Comparison of ENCODE assay signal across 21 cellular contexts in the genomic region with DNA sequence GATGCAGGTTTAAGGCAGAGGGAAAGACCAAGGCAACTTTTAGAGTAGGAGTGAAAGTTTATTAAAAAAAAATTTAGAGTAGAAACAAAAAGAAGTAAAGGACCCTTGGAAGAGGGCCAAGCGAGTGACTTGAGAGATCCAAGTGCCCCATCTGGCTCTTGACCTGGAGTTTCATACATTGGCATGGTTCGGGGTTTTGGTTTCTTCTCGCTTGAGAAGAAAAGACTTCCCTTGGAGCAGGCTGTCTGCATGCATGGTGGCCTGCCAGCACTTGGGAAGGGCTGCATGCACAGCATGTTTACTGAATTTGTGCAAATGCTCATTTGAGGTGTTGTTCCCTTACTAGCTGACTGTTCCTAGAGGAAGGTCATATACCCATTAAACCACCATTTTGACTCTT. TPM values are rescaled to one million over a fixed set of nuclear protein-coding genes. Genes with fewer than 3 reads are reported as not detected.
DNase-seq lines count a peak whose midpoint lies in the region; ATAC-seq and TF ChIP-seq lines count a peak whose summit lies in the region.
"Had no signal": no experiment of that assay in that cellular context is flagged by ENCODE, and none has a peak within 500 bp of the region (broad histone marks: within the 10 kb centered on the region; RNA-seq: fewer than 3 reads in every experiment).

No MANE protein-coding gene starts in this region.

- peak; percentile 20 for ATAC-seq in left ventricle myocardium superior
- no peak for ATAC-seq in heart right ventricle
- no peak for ATAC-seq in omental fat pad (ENCODE audit: low FRiP score)
- ATAC-seq in activated naive CD4-positive, alpha-beta T cell treated with anti-CD3 and anti-CD28 coated beads, Interleukin-2, amount 50 U/mL, for 72 hours, result no peak
- ATAC-seq: A549, GM23338 had no signal

- 79 to 84% methylated on average over 3 of the region's 3 CpGs for WGBS in heart right ventricle, 2 donors

- intact Hi-C loops in left ventricle myocardium superior (cut with micrococcal nuclease) (no loop called here), heart right ventricle (cut with DNase I) (no loop called here)

- H3K4me1 ChIP-seq in heart right ventricle (peaks cover 0 to 20% (median 0%) of the 10 kb centered on the region in 9 donors), BE2C (no peaks in the 10 kb centered on the region)
- H3K4me1 ChIP-seq: A549 had no signal

- H3K4me3 Mint-ChIP-seq in nephron, result no peak overlapping the region
- H3K4me3 Mint-ChIP-seq: CD4-positive, alpha-beta memory T cell; GM23338; HFFc6 had no signal

- H3K27ac Mint-ChIP-seq in nephron, result peak overlapping the region in 2 of 3 experiments; percentile 21 to 63
- H3K27ac Mint-ChIP-seq in activated naive CD4-positive, alpha-beta T cell treated with anti-CD3 and anti-CD28 coated beads, Interleukin-2, amount 50 U/mL, for 72 hours, result no peak overlapping the region
- H3K27ac Mint-ChIP-seq: CD4-positive, alpha-beta memory T cell; GM23338; HFFc6 had no signal

- no peaks in the 10 kb centered on the region for H3K36me3 Mint-ChIP-seq in nephron (ENCODE audit: low read depth)
- no peaks in the 10 kb centered on the region for H3K36me3 Mint-ChIP-seq in activated naive CD4-positive, alpha-beta T cell treated with anti-CD3 and anti-CD28 coated beads, Interleukin-2, amount 50 U/mL, for 72 hours
- H3K36me3 Mint-ChIP-seq: CD4-positive, alpha-beta memory T cell had no signal

- DNase-seq in left ventricle myocardium superior, result no peak
- no peak for DNase-seq in heart right ventricle
- peak; percentile 29 for DNase-seq in NCI-H446 treated with DMSO at 0.1 percent for 48 hours (lab: John Stamatoyannopoulos, UW)
- DNase-seq in omental fat pad (ENCODE audit: low spot score), result no peak
- no peak for DNase-seq in activated naive CD4-positive, alpha-beta T cell treated with anti-CD3 and anti-CD28 coated beads, Interleukin-2, amount 50 U/mL, for 72 hours (ENCODE audit: low spot score in 2 of 2)
- DNase-seq in BE2C, result no peak
- DNase-seq: 8988T; ACHN; AML-193; C1 segment of cervical spinal cord; Calu3; CD4-positive, alpha-beta memory T cell; COR-L47; DMS79; EL; GDM1; HFFc6 had no signal

- peak overlapping the region in 1 of 10 donors; percentile 9 for H3K27ac ChIP-seq in heart right ventricle
- H3K27ac ChIP-seq: A549 had no signal

- H3K9me3 ChIP-seq in heart right ventricle (no peaks in the 10 kb centered on the region), BE2C (no peaks in the 10 kb centered on the region)
- H3K9me3 ChIP-seq: A549, HAP-1 had no signal

- H3K4me3 ChIP-seq in heart right ventricle (no peak overlapping the region), BE2C (ENCODE audit: low read depth, low read length) (no peak overlapping the region)
- H3K4me3 ChIP-seq: A549, GM23338, HAP-1 had no signal

- no peaks in the 10 kb centered on the region for H3K9me3 Mint-ChIP-seq in nephron
- no peaks in the 10 kb centered on the region for H3K9me3 Mint-ChIP-seq in activated naive CD4-positive, alpha-beta T cell treated with anti-CD3 and anti-CD28 coated beads, Interleukin-2, amount 50 U/mL, for 72 hours
- H3K9me3 Mint-ChIP-seq: CD4-positive, alpha-beta memory T cell; GM23338; HFFc6 had no signal

- H3K27me3 ChIP-seq in heart right ventricle (peaks cover 0 to 31% (median 0%) of the 10 kb centered on the region in 7 donors), BE2C (peaks cover 49% of the 10 kb centered on the region)

- peaks cover 36% of the 10 kb centered on the region for H3K4me1 Mint-ChIP-seq in nephron
- H3K4me1 Mint-ChIP-seq: CD4-positive, alpha-beta memory T cell had no signal

- TF ChIP-seq CTCF in heart right ventricle (IDR thresholded peaks at IDR 0.05) (no peak), nephron (IDR thresholded peaks at IDR 0.05; ENCODE audit: unreplicated experiment in 3 of 3) (no peak), omental fat pad (IDR thresholded peaks at IDR 0.05) (no peak), BE2C (IDR thresholded peaks at IDR 0.05; ENCODE audit: low read depth, low read length) (no peak)

- no peaks in the 10 kb centered on the region for H3K27me3 Mint-ChIP-seq in nephron (ENCODE audit: low read depth)

- H3K36me3 ChIP-seq in heart right ventricle, result no peaks in the 10 kb centered on the region
- no peaks in the 10 kb centered on the region for H3K36me3 ChIP-seq in BE2C
- H3K36me3 ChIP-seq: HAP-1 had no signal

RNA-seq across cellular contexts. Expression of a gene that starts 8.8 kb away (rescaled TPM):
- total RNA-seq in left ventricle myocardium superior (16.7 TPM), heart right ventricle (10 to 100 TPM; 14.9 to 21.0 (median 17.5) TPM), omental fat pad (10 to 100 TPM; 16.6 to 28.5 (median 20.6) TPM)
- 10 to 100 TPM in 1 of 2 donors, 1 to 10 TPM in 1; 5.1 to 14.6 TPM for polyA plus RNA-seq in heart right ventricle
- 10 to 100 TPM; 16.6 to 17.1 TPM for total RNA-seq in activated naive CD4-positive, alpha-beta T cell treated with anti-CD3 and anti-CD28 coated beads, Interleukin-2, amount 50 U/mL, for 72 hours
- polyA plus RNA-seq in BE2C (2012; ENCODE audit: insufficient read depth, insufficient read length, low read depth), result 57.7 TPM

RNA-seq across cellular contexts. Expression of a gene that starts 20.4 kb away (rescaled TPM):
- total RNA-seq in left ventricle myocardium superior, result 0.55 TPM
- total RNA-seq in heart right ventricle, result 10 to 100 TPM in 1 of 10 donors, 1 to 10 TPM in 7, under 1 TPM in 2; 0.49 to 19.3 (median 3.6) TPM
- 1 to 10 TPM in 1 of 2 donors, under 1 TPM in 1; 0.99 to 2.2 TPM for polyA plus RNA-seq in heart right ventricle
- 10 to 100 TPM in 1 of 4 donors, 1 to 10 TPM in 3; 5.0 to 11.6 (median 5.7) TPM for total RNA-seq in omental fat pad
- 10 to 100 TPM; 43.0 to 54.5 TPM for total RNA-seq in activated naive CD4-positive, alpha-beta T cell treated with anti-CD3 and anti-CD28 coated beads, Interleukin-2, amount 50 U/mL, for 72 hours
- polyA plus RNA-seq in BE2C (2012; ENCODE audit: insufficient read depth, insufficient read length, low read depth), result not detected

Comparison
In these comparisons a context has a peak if more than half of its experiments do, and no peak if none do; other contexts are left out.
1. H3K27ac Mint-ChIP-seq: peak in nephron (2 of 3); none in activated naive CD4-positive, alpha-beta T cell treated with anti-CD3 and anti-CD28 coated beads, Interleukin-2, amount 50 U/mL, for 72 hours (0 of 2).